In the genomic region with DNA sequence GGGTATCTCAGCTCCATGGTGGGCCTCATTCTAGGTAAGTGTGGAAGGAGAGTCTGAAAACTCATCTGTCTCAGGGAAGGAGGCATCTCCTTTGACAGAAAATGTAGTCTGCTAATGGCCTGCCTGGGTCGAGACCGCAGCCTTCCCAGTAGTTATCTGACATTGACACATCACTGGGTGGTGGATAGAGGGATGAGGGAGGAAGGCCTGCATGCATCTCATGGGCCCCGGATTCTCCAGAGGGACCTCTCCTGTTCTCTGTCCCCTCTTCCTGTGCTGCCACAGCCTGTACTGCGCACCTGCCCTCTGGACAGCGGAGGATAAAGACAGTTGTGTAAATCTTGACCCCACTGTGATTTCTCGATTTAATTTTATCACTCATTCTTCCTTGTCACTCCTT, we compare ENCODE assay signal across 21 cellular contexts. TPM values are rescaled to one million over a fixed set of nuclear protein-coding genes. Genes with fewer than 3 reads are reported as not detected.
A peak's percentile ranks its signal among the peaks of the same experiment; 100 is the strongest.
DNase-seq lines count a peak whose midpoint lies in the region; ATAC-seq and TF ChIP-seq lines count a peak whose summit lies in the region.
"Had no signal": no experiment of that assay in that cellular context is flagged by ENCODE, and none has a peak within 500 bp of the region (broad histone marks: within the 10 kb centered on the region; RNA-seq: fewer than 3 reads in every experiment).

No MANE protein-coding gene starts in this region.

- intact Hi-C loops in CD4-positive, alpha-beta memory T cell (cut with micrococcal nuclease) = no loop called here
- intact Hi-C loops in gastrocnemius medialis (cut with DNase I; ENCODE audit: low total_unique reads) = no loop called here

- no peaks in the 10 kb centered on the region for H3K27me3 ChIP-seq in CD4-positive, alpha-beta memory T cell (ENCODE audit: insufficient read depth, low read length)
- H3K27me3 ChIP-seq in gastrocnemius medialis = no peaks in the 10 kb centered on the region
- H3K27me3 ChIP-seq: BE2C, esophagus squamous epithelium, gastroesophageal sphincter, testis had no signal

- H3K4me3 ChIP-seq in CD4-positive, alpha-beta memory T cell (ENCODE audit: low read length in 2 of 2) = no peak overlapping the region
- H3K4me3 ChIP-seq in gastrocnemius medialis = no peak overlapping the region
- H3K4me3 ChIP-seq: GM23338, testis had no signal

- peak overlapping the region; percentile 9 for H3K27ac Mint-ChIP-seq in activated naive CD4-positive, alpha-beta T cell treated with anti-CD3 and anti-CD28 coated beads, Interleukin-2, amount 10 ng/mL, durations not matched to agents 7 days and 5 days
- H3K27ac Mint-ChIP-seq in activated naive CD4-positive, alpha-beta T cell treated with anti-CD3 and anti-CD28 coated beads, Interleukin-2, amount 50 U/mL, for 72 hours = peak overlapping the region in 1 of 2 donors; percentile 87
- peak overlapping the region in 3 of 7 donors; percentile 39 to 95 (median 78) for H3K27ac Mint-ChIP-seq in CD4-positive, alpha-beta memory T cell
- H3K27ac Mint-ChIP-seq in glutamatergic neuron (ENCODE audit: unreplicated experiment) = no peak overlapping the region
- H3K27ac Mint-ChIP-seq: activated naive CD8-positive, alpha-beta T cell treated with anti-CD3 and anti-CD28 coated beads for 36 hours; GM23338; memory B cell had no signal

- no peak overlapping the region for H3K4me3 Mint-ChIP-seq in activated naive CD4-positive, alpha-beta T cell treated with anti-CD3 and anti-CD28 coated beads, Interleukin-2, amount 10 ng/mL, durations not matched to agents 7 days and 5 days
- peak overlapping the region in 7 of 8 donors; percentile 11 to 86 (median 32) for H3K4me3 Mint-ChIP-seq in CD4-positive, alpha-beta memory T cell
- peak overlapping the region; percentile 14 for H3K4me3 Mint-ChIP-seq in glutamatergic neuron (ENCODE audit: unreplicated experiment)
- H3K4me3 Mint-ChIP-seq: activated naive CD8-positive, alpha-beta T cell treated with anti-CD3 and anti-CD28 coated beads for 36 hours; activated T-cell treated with anti-CD3 and anti-CD28 coated beads, Interleukin-2, amount 50 U/mL, for 4 hours; GM23338; memory B cell had no signal

- no peak for ATAC-seq in activated naive CD4-positive, alpha-beta T cell treated with anti-CD3 and anti-CD28 coated beads, Interleukin-2, amount 50 U/mL, for 72 hours
- ATAC-seq in gastrocnemius medialis = no peak
- ATAC-seq in GM18498 (IDR thresholded peaks at IDR 0.05; ENCODE audit: unreplicated experiment) = no peak
- ATAC-seq in HG03135 (IDR thresholded peaks at IDR 0.05; ENCODE audit: unreplicated experiment) = no peak
- ATAC-seq: activated T-cell treated with anti-CD3 and anti-CD28 coated beads, Interleukin-2, amount 50 U/mL, for 4 hours; effector memory CD8-positive, alpha-beta T cell; gastroesophageal sphincter; GM23338 had no signal

- in situ Hi-C loops in gastrocnemius medialis (cut with MboI; ENCODE audit: low sequenced_read_pairs in 4 of 4) = no loop called here

- peaks cover 37% of the 10 kb centered on the region for H3K36me3 Mint-ChIP-seq in activated naive CD4-positive, alpha-beta T cell treated with anti-CD3 and anti-CD28 coated beads, Interleukin-2, amount 10 ng/mL, durations not matched to agents 7 days and 5 days
- H3K36me3 Mint-ChIP-seq in activated naive CD4-positive, alpha-beta T cell treated with anti-CD3 and anti-CD28 coated beads, Interleukin-2, amount 50 U/mL, for 72 hours = peaks cover 0 to 7% of the 10 kb centered on the region in 2 donors
- H3K36me3 Mint-ChIP-seq in CD4-positive, alpha-beta memory T cell = peaks cover 14 to 62% of the 10 kb centered on the region in 2 donors
- H3K36me3 Mint-ChIP-seq in glutamatergic neuron (ENCODE audit: unreplicated experiment) = no peaks in the 10 kb centered on the region

- CTCF ChIA-PET in activated naive CD4-positive, alpha-beta T cell treated with anti-CD3 and anti-CD28 coated beads, Interleukin-2, amount 10 ng/mL, durations not matched to agents 7 days and 5 days (lab: Charles Lee) = interaction anchor here (1.3 to 3.0 kb wide), 2 partner anchors 26 kb away, joined by 3 to 14 read pairs; no protein-coding TSS in a partner anchor
- CTCF ChIA-PET in CD4-positive, alpha-beta memory T cell (lab: Charles Lee; ENCODE audit: partially characterized antibody) = no interaction called here

- POLR2A ChIA-PET in CD4-positive, alpha-beta memory T cell (lab: Charles Lee; ENCODE audit: partially characterized antibody) = no interaction called here

- no peak for DNase-seq in activated naive CD4-positive, alpha-beta T cell treated with anti-CD3 and anti-CD28 coated beads, Interleukin-2, amount 10 ng/mL, durations not matched to agents 7 days and 5 days
- no peak for DNase-seq in activated naive CD4-positive, alpha-beta T cell treated with anti-CD3 and anti-CD28 coated beads, Interleukin-2, amount 50 U/mL, for 72 hours (ENCODE audit: low spot score in 2 of 2)
- no peak for DNase-seq in CD4-positive, alpha-beta memory T cell
- DNase-seq in glutamatergic neuron = no peak
- no peak for DNase-seq in gastrocnemius medialis
- DNase-seq in stimulated activated CD4-positive, alpha-beta T cell treated with anti-CD3 and anti-CD28 coated beads, Interleukin-4, amount 100 ng/mL, for 1 hour = no peak
- DNase-seq: activated naive CD8-positive, alpha-beta T cell treated with anti-CD3 and anti-CD28 coated beads for 36 hours; activated T-cell treated with anti-CD3 and anti-CD28 coated beads, Interleukin-2, amount 50 U/mL, for 4 hours; BE2C; effector memory CD8-positive, alpha-beta T cell; esophagus squamous epithelium; kidney glomerular epithelial cell; naive B cell; NCI-H187; RPMI8226; testis had no signal

- no peaks in the 10 kb centered on the region for H3K9me3 Mint-ChIP-seq in activated naive CD4-positive, alpha-beta T cell treated with anti-CD3 and anti-CD28 coated beads, Interleukin-2, amount 10 ng/mL, durations not matched to agents 7 days and 5 days
- no peaks in the 10 kb centered on the region for H3K9me3 Mint-ChIP-seq in activated naive CD4-positive, alpha-beta T cell treated with anti-CD3 and anti-CD28 coated beads, Interleukin-2, amount 50 U/mL, for 72 hours
- H3K9me3 Mint-ChIP-seq in CD4-positive, alpha-beta memory T cell = no peaks in the 10 kb centered on the region
- H3K9me3 Mint-ChIP-seq in glutamatergic neuron (ENCODE audit: unreplicated experiment) = peaks cover 9% of the 10 kb centered on the region
- H3K9me3 Mint-ChIP-seq: activated naive CD8-positive, alpha-beta T cell treated with anti-CD3 and anti-CD28 coated beads for 36 hours; activated T-cell treated with anti-CD3 and anti-CD28 coated beads, Interleukin-2, amount 50 U/mL, for 4 hours; effector memory CD8-positive, alpha-beta T cell; GM23338; memory B cell; naive B cell had no signal

- H3K4me1 ChIP-seq in CD4-positive, alpha-beta memory T cell (ENCODE audit: insufficient read depth, low read length) = peaks cover 81% of the 10 kb centered on the region
- peaks cover 80 to 84% of the 10 kb centered on the region in 2 donors for H3K4me1 ChIP-seq in gastrocnemius medialis

- H3K27me3 Mint-ChIP-seq in activated naive CD4-positive, alpha-beta T cell treated with anti-CD3 and anti-CD28 coated beads, Interleukin-2, amount 10 ng/mL, durations not matched to agents 7 days and 5 days = no peaks in the 10 kb centered on the region
- peaks cover 0 to 2% of the 10 kb centered on the region in 2 donors for H3K27me3 Mint-ChIP-seq in CD4-positive, alpha-beta memory T cell
- peaks cover 6% of the 10 kb centered on the region for H3K27me3 Mint-ChIP-seq in glutamatergic neuron (ENCODE audit: unreplicated experiment)
- H3K27me3 Mint-ChIP-seq: activated naive CD8-positive, alpha-beta T cell treated with anti-CD3 and anti-CD28 coated beads for 36 hours; effector memory CD8-positive, alpha-beta T cell; memory B cell; naive B cell had no signal

- peaks cover 8% of the 10 kb centered on the region for H3K36me3 ChIP-seq in CD4-positive, alpha-beta memory T cell (ENCODE audit: insufficient read depth, low read length)
- no peaks in the 10 kb centered on the region for H3K36me3 ChIP-seq in gastrocnemius medialis
- H3K36me3 ChIP-seq: BE2C had no signal

- H3K27ac ChIP-seq in CD4-positive, alpha-beta memory T cell (ENCODE audit: low read depth, low read length) = no peak overlapping the region
- peak overlapping the region in 3 of 4 donors; percentile 45 to 66 (median 50) for H3K27ac ChIP-seq in gastrocnemius medialis

- no peaks in the 10 kb centered on the region for H3K9me3 ChIP-seq in CD4-positive, alpha-beta memory T cell (ENCODE audit: control insufficient read depth in 1 of 2, low read length in 2 of 2)
- no peaks in the 10 kb centered on the region for H3K9me3 ChIP-seq in gastrocnemius medialis
- H3K9me3 ChIP-seq: BE2C, esophagus squamous epithelium, gastroesophageal sphincter, testis had no signal

- no peak for TF ChIP-seq POLR2A in gastrocnemius medialis (IDR thresholded peaks at IDR 0.05)

- no peak for TF ChIP-seq CTCF in glutamatergic neuron (IDR thresholded peaks at IDR 0.05; ENCODE audit: partially characterized antibody, unreplicated experiment)
- no peak for TF ChIP-seq CTCF in gastrocnemius medialis (IDR thresholded peaks at IDR 0.05 in 4 of 5, conservative IDR thresholded peaks at IDR 0.05 in 1 of 5)

- peaks cover 53% of the 10 kb centered on the region for H3K4me1 Mint-ChIP-seq in activated naive CD4-positive, alpha-beta T cell treated with anti-CD3 and anti-CD28 coated beads, Interleukin-2, amount 10 ng/mL, durations not matched to agents 7 days and 5 days
- H3K4me1 Mint-ChIP-seq in CD4-positive, alpha-beta memory T cell = peaks cover 61 to 93% (median 82%) of the 10 kb centered on the region in 4 donors
- H3K4me1 Mint-ChIP-seq in glutamatergic neuron (ENCODE audit: low read depth, unreplicated experiment) = peaks cover 19% of the 10 kb centered on the region

RNA-seq across cellular contexts. Expression of a gene that starts 4.7 kb away (rescaled TPM):
- total RNA-seq in activated naive CD4-positive, alpha-beta T cell treated with anti-CD3 and anti-CD28 coated beads, Interleukin-2, amount 50 U/mL, for 72 hours = 10 to 100 TPM; 25.3 to 39.6 TPM
- 100 to 1,000 TPM; 187 to 196 TPM for total RNA-seq in CD4-positive, alpha-beta memory T cell
- polyA plus RNA-seq in CD4-positive, alpha-beta memory T cell = 100 to 1,000 TPM in 1 of 2 donors, 10 to 100 TPM in 1; 52.5 to 111 TPM
- total RNA-seq in glutamatergic neuron (ENCODE audit: unreplicated experiment) (82.4 TPM), gastrocnemius medialis (10 to 100 TPM; 51.3 to 96.9 (median 75.4) TPM)
